Comparison of ENCODE assay signal across 19 cellular contexts in genomic region chr5:89983206-89983605, GRCh38.
"Had no signal": no experiment of that assay in that cellular context is flagged by ENCODE, and none has a peak within 500 bp of the region (broad histone marks: within the 10 kb centered on the region; RNA-seq: fewer than 3 reads in every experiment).

No MANE protein-coding gene starts in this region.

- H3K4me3 ChIP-seq: colonic mucosa, heart left ventricle, mucosa of descending colon, skin epidermis, testis, tibial nerve had no signal

- H3K27ac Mint-ChIP-seq: naive thymus-derived CD8-positive, alpha-beta T cell; stimulated activated naive B cell treated with anti-CD40 and anti-IgM and Interleukin-4, amounts not matched to agents 10 μg/mL and 1 μg/mL and 100 μg/mL, for 72 hours; stimulated activated naive CD8-positive, alpha-beta T cell treated with anti-CD3 and anti-CD28 coated beads, Interleukin-15, amount 100 ng/mL, for 72 hours had no signal

- FAIRE-seq: endothelial cell of umbilical vein, islet of Langerhans had no signal

- H3K27me3 Mint-ChIP-seq: naive thymus-derived CD8-positive, alpha-beta T cell; stimulated activated naive B cell treated with anti-CD40 and anti-IgM and Interleukin-4, amounts not matched to agents 10 μg/mL and 1 μg/mL and 100 μg/mL, for 72 hours; stimulated activated naive CD8-positive, alpha-beta T cell treated with anti-CD3 and anti-CD28 coated beads, Interleukin-15, amount 100 ng/mL, for 72 hours had no signal

- H3K9me3 Mint-ChIP-seq: stimulated activated naive CD8-positive, alpha-beta T cell treated with anti-CD3 and anti-CD28 coated beads, Interleukin-15, amount 100 ng/mL, for 72 hours had no signal

- H3K9me3 ChIP-seq: colonic mucosa, mucosa of descending colon, neutrophil, testis, tibial nerve had no signal

- H3K4me1 Mint-ChIP-seq: naive thymus-derived CD8-positive, alpha-beta T cell; stimulated activated naive B cell treated with anti-CD40 and anti-IgM and Interleukin-4, amounts not matched to agents 10 μg/mL and 1 μg/mL and 100 μg/mL, for 72 hours; stimulated activated naive CD8-positive, alpha-beta T cell treated with anti-CD3 and anti-CD28 coated beads, Interleukin-15, amount 100 ng/mL, for 72 hours had no signal

- ATAC-seq: heart left ventricle; mucosa of descending colon; naive thymus-derived CD8-positive, alpha-beta T cell; sciatic nerve; stimulated activated naive CD8-positive, alpha-beta T cell treated with anti-CD3 and anti-CD28 coated beads, Interleukin-15, amount 100 ng/mL, for 72 hours had no signal

- H3K27me3 ChIP-seq: colonic mucosa, heart left ventricle, neutrophil, testis, tibial nerve had no signal

- H3K4me1 ChIP-seq: colonic mucosa, testis had no signal

- H3K4me3 Mint-ChIP-seq: naive thymus-derived CD8-positive, alpha-beta T cell; stimulated activated naive B cell treated with anti-CD40 and anti-IgM and Interleukin-4, amounts not matched to agents 10 μg/mL and 1 μg/mL and 100 μg/mL, for 72 hours; stimulated activated naive CD8-positive, alpha-beta T cell treated with anti-CD3 and anti-CD28 coated beads, Interleukin-15, amount 100 ng/mL, for 72 hours had no signal

- H3K36me3 ChIP-seq: colonic mucosa, heart left ventricle, neutrophil, tibial nerve had no signal

- H3K36me3 Mint-ChIP-seq: naive thymus-derived CD8-positive, alpha-beta T cell had no signal

- H3K27ac ChIP-seq: colonic mucosa, heart left ventricle, neutrophil, skin epidermis, testis, tibial nerve had no signal

- DNase-seq: colonic mucosa; dermis blood vessel endothelial cell; heart left ventricle; hippocampal formation; kidney glomerular epithelial cell; mucosa of descending colon; naive thymus-derived CD8-positive, alpha-beta T cell; posterior cingulate gyrus; stimulated activated CD4-positive, alpha-beta T cell treated with anti-CD3 and anti-CD28 coated beads, Interleukin-2, amount 100 ng/mL, for 24 hours; stimulated activated CD4-positive, alpha-beta T cell treated with anti-CD3 and anti-CD28 coated beads, Interleukin-4, amount 100 ng/mL, for 4 hours; stimulated activated naive B cell treated with anti-CD40 and anti-IgM and Interleukin-4, amounts not matched to agents 10 μg/mL and 1 μg/mL and 100 μg/mL, for 72 hours; stimulated activated naive CD8-positive, alpha-beta T cell treated with anti-CD3 and anti-CD28 coated beads, Interleukin-15, amount 100 ng/mL, for 72 hours; testis had no signal
